Comparison of ENCODE assay signal across 13 cellular contexts in the genomic region with DNA sequence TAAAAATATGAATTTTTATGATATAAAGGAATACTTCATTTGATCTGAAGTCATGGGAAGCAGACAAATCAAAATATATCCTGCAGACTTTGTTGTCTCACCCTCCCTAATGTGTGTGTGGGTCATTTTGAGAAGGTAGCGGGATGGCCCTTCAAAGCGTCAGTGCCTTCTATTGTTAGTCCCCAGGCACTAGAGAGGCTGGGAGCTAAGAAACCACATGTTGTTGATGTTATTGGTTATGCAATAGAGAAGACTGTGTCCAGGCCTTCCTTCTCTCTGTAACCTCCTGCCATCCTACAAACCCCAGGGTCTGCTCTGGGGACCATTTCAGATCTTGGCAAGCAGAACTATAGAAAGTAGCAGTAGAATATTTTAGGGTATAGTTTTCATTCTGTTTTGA.
"Had no signal": no experiment of that assay in that cellular context is flagged by ENCODE, and none has a peak within 500 bp of the region (broad histone marks: within the 10 kb centered on the region; RNA-seq: fewer than 3 reads in every experiment).

No MANE protein-coding gene starts in this region.

- FAIRE-seq: bronchial epithelial cell had no signal

- H3K27ac ChIP-seq: ascending aorta, stomach, VCaP had no signal

- H3K27me3 ChIP-seq: ascending aorta, stomach had no signal

- H3K4me3 ChIP-seq: ascending aorta, stomach had no signal

- ATAC-seq: activated naive CD8-positive, alpha-beta T cell treated with anti-CD3 and anti-CD28 coated beads, Interleukin-2, amount 50 U/mL, for 24 hours; natural killer cell treated with Interleukin-12 subunit alpha and Interleukin-12 subunit beta and Interleukin-15 and Interleukin-18, amount 100 ng/mL, for 72 hours; T-cell had no signal

- H3K9me3 ChIP-seq: ascending aorta, stomach had no signal

- DNase-seq: activated CD4-positive, alpha-beta T cell treated with anti-CD3 and anti-CD28 coated beads, Interleukin-2, amount 50 U/mL, for 48 hours; activated naive CD4-positive, alpha-beta T cell treated with anti-CD3 and anti-CD28 coated beads for 36 hours; activated naive CD8-positive, alpha-beta T cell treated with anti-CD3 and anti-CD28 coated beads, Interleukin-2, amount 50 U/mL, for 24 hours; kidney glomerular epithelial cell; stimulated activated CD4-positive, alpha-beta T cell treated with anti-CD3 and anti-CD28 coated beads, Interleukin-12 subunit alpha, Interleukin-12 subunit beta, amount 100 ng/mL, for 4 hours; stimulated activated CD4-positive, alpha-beta T cell treated with anti-CD3 and anti-CD28 coated beads, Interleukin-2, amount 100 ng/mL, for 24 hours; stomach; T-cell; T-helper 9 cell had no signal

- H3K4me1 ChIP-seq: ascending aorta, stomach had no signal
